In the genomic region with DNA sequence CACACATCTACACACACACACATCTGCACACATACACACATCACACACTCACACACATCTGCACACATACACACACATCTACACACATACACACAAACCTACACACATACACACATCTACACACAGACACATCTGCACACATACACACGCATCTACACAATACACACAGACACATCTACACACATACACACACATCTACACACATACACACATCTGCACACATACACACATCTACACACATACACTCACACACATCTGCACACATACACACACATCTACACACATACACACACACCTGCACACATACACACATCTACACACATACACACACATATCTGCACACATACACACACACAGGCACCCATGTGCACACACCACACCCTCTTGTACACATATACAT, we compare ENCODE assay signal across 18 cellular contexts. TPM values are rescaled to one million over a fixed set of nuclear protein-coding genes. Genes with fewer than 3 reads are reported as not detected.
DNase-seq lines count a peak whose midpoint lies in the region; ATAC-seq, FAIRE-seq and TF ChIP-seq lines count a peak whose summit lies in the region.
"Had no signal": no experiment of that assay in that cellular context is flagged by ENCODE, and none has a peak within 500 bp of the region (broad histone marks: within the 10 kb centered on the region; RNA-seq: fewer than 3 reads in every experiment).

No MANE protein-coding gene starts in this region.

- H3K9ac ChIP-seq in K562 (ENCODE audit: insufficient read depth in 1 of 2, low read depth in 2 of 2, low read length in 2 of 2) (no peak overlapping the region), keratinocyte (ENCODE audit: control insufficient read depth, extremely low read depth, insufficient read depth, low read length) (no peak overlapping the region)

- H3K4me3 ChIP-seq in K562 = no peak overlapping the region
- H3K4me3 ChIP-seq in keratinocyte (ENCODE audit: control insufficient read depth in 2 of 3, extremely low read depth in 1 of 3, insufficient read depth in 2 of 3, low read depth in 1 of 3, low read length in 3 of 3) = no peak overlapping the region
- H3K4me3 ChIP-seq in lower lobe of right lung = no peak overlapping the region
- H3K4me3 ChIP-seq: A549 had no signal

- no peaks in the 10 kb centered on the region for H3K9me1 ChIP-seq in K562 (ENCODE audit: control insufficient read depth, insufficient read depth, low read length)
- no peaks in the 10 kb centered on the region for H3K9me1 ChIP-seq in keratinocyte (ENCODE audit: control insufficient read depth, extremely low read depth, insufficient read depth, low read length)

- no peak overlapping the region for H3K27ac ChIP-seq in K562 (ENCODE audit: extremely low read depth, low read depth, low read length)
- H3K27ac ChIP-seq in keratinocyte (ENCODE audit: control insufficient read depth, insufficient read depth, low read length) = no peak overlapping the region
- no peak overlapping the region for H3K27ac ChIP-seq in lower lobe of right lung
- H3K27ac ChIP-seq: A549, C4-2B had no signal

- FAIRE-seq in GM19239 (lab: Jason Lieb, UNC) = peak; percentile 70
- peak; percentile 76 for FAIRE-seq in K562 (lab: Jason Lieb, UNC)
- peak; percentile 51 for FAIRE-seq in keratinocyte (lab: Jason Lieb, UNC)
- FAIRE-seq: A549, G401.6 had no signal

- H2AFZ ChIP-seq in K562 (ENCODE audit: low read depth, low read length) (no peak overlapping the region), keratinocyte (ENCODE audit: control insufficient read depth, low read length) (no peak overlapping the region)

- no peaks in the 10 kb centered on the region; a peak in 1 of 5 replicates for H3K4me1 ChIP-seq in K562 (replicated peaks in 1 of 2; ENCODE audit: control insufficient read depth in 2 of 2, insufficient read depth in 2 of 2, low read length in 2 of 2)
- H3K4me1 ChIP-seq in keratinocyte (ENCODE audit: control insufficient read depth, extremely low read depth, insufficient read depth, low read length) = no peaks in the 10 kb centered on the region
- no peaks in the 10 kb centered on the region for H3K4me1 ChIP-seq in lower lobe of right lung
- H3K4me1 ChIP-seq: A549, BE2C had no signal

- ATAC-seq in K562 (no peak), lower lobe of right lung (no peak), GM19463 (IDR thresholded peaks at IDR 0.05; ENCODE audit: unreplicated experiment) (no peak)
- ATAC-seq: HCT116 had no signal

- CTCF ChIA-PET in K562 (lab: Yijun Ruan, JAX; ENCODE audit: low intra/inter-chr PET ratio) = no interaction called here

- H3K9me3 ChIP-seq in K562 (replicated peaks; ENCODE audit: control insufficient read depth, insufficient read depth, low read depth, low read length) = no peaks in the 10 kb centered on the region; the same call in 1 of the 2 replicates
- H3K9me3 ChIP-seq in keratinocyte (ENCODE audit: control insufficient read depth, low read depth, low read length) = peaks cover 3% of the 10 kb centered on the region
- no peaks in the 10 kb centered on the region for H3K9me3 ChIP-seq in lower lobe of right lung
- H3K9me3 ChIP-seq: A549, BE2C had no signal

- no peak for DNase-seq in GM19239 (ENCODE audit: insufficient read length, low spot score)
- DNase-seq in K562 (ENCODE audit: extremely low read depth in 1 of 4, low spot score in 3 of 4) = no peak
- DNase-seq in keratinocyte (ENCODE audit: low read depth, low spot score) = no peak
- DNase-seq in NCI-H526 (lab: John Stamatoyannopoulos, UW) = no peak
- no peak for DNase-seq in stimulated activated CD4-positive, alpha-beta T cell treated with anti-CD3 and anti-CD28 coated beads, Interleukin-12 subunit alpha, Interleukin-12 subunit beta, amount 100 ng/mL, for 4 hours
- no peak for DNase-seq in lower lobe of right lung
- DNase-seq: BE2C; CD4-positive, alpha-beta memory T cell; DMS153; DMS79 treated with DMSO at 0.1 percent for 48 hours; EL; GOT3 had no signal

- no peak for TF ChIP-seq EP300 in K562 (IDR thresholded peaks at IDR 0.05; ENCODE audit: low read length)

- H3K4me2 ChIP-seq in K562 (ENCODE audit: insufficient read depth, low read length) = no peak overlapping the region
- H3K4me2 ChIP-seq in keratinocyte (ENCODE audit: control insufficient read depth, extremely low read depth, insufficient read depth, low read depth, low read length) = no peak overlapping the region
- H3K4me2 ChIP-seq: A549 had no signal

- TF ChIP-seq RAD21 in K562 (CRISPR knock-in tag; conservative IDR thresholded peaks at IDR 0.05 in 1 of 2, IDR thresholded peaks at IDR 0.05 in 1 of 2) = no peak

- H4K20me1 ChIP-seq in K562 (replicated peaks; ENCODE audit: control insufficient read depth, insufficient read depth, low read length) = no peaks in the 10 kb centered on the region
- no peaks in the 10 kb centered on the region for H4K20me1 ChIP-seq in keratinocyte (ENCODE audit: control insufficient read depth, extremely low read depth, insufficient read depth, low read length)

- H3K79me2 ChIP-seq in K562 (ENCODE audit: control insufficient read depth, insufficient read depth, low read length) (no peaks in the 10 kb centered on the region), keratinocyte (ENCODE audit: control insufficient read depth, insufficient read depth, low read length) (no peaks in the 10 kb centered on the region)

- intact Hi-C loops in K562 (cut with micrococcal nuclease) = no loop called here
- intact Hi-C loops in lower lobe of right lung (cut with DNase I) = no loop called here

- dilution Hi-C loops in keratinocyte (cut with MboI; ENCODE audit: extremely low pct_ligation_motif_present, low sequenced_read_pairs) = no loop called here

- POLR2A ChIA-PET in K562 (lab: Yijun Ruan, JAX) = no interaction called here

- in situ Hi-C loops in K562 (cut with MboI) = loop anchor here (10.0 kb wide), 1 partner anchor 441 kb away; no protein-coding TSS in a partner anchor

- BruUV-seq in K562 (replicated peaks; lab: Mats Ljungman, UMichigan) = no TSS peak

- TF ChIP-seq POLR2A in K562 (conservative IDR thresholded peaks at IDR 0.05) = no peak

- TF ChIP-seq CTCF in K562 (IDR thresholded peaks at IDR 0.05 in 2 of 3, conservative IDR thresholded peaks at IDR 0.05 in 1 of 3; ENCODE audit: insufficient read depth in 2 of 3, low read depth in 1 of 3, low read length in 3 of 3) = no peak
- TF ChIP-seq CTCF in keratinocyte (optimal IDR thresholded peaks at IDR 0.05 in 1 of 3, IDR thresholded peaks at IDR 0.05 in 1 of 3, conservative IDR thresholded peaks at IDR 0.05 in 1 of 3; ENCODE audit: extremely low read depth in 1 of 3, insufficient read depth in 2 of 3, low read length in 3 of 3) = no peak
- TF ChIP-seq CTCF in lower lobe of right lung (IDR thresholded peaks at IDR 0.05) = no peak

- 0% methylated on average over 1 of the region's 1 CpG for WGBS in K562 (ENCODE audit: insufficient coverage, low coverage, missing lambda C conversion rate)

- peaks cover 4 to 36% of the 10 kb centered on the region in 2 experiments; a peak in 4 of 5 replicates for H3K27me3 ChIP-seq in K562 (ENCODE audit: control insufficient read depth in 2 of 2, insufficient read depth in 2 of 2, low read length in 2 of 2)
- peaks cover 4% of the 10 kb centered on the region for H3K27me3 ChIP-seq in keratinocyte (ENCODE audit: control insufficient read depth, extremely low read depth, insufficient read depth, low read length)
- H3K27me3 ChIP-seq in lower lobe of right lung (ENCODE audit: low read depth) = peaks cover 9% of the 10 kb centered on the region

- H3K36me3 ChIP-seq in K562 (ENCODE audit: control insufficient read depth, insufficient read depth, low read length) = no peaks in the 10 kb centered on the region
- H3K36me3 ChIP-seq in keratinocyte (ENCODE audit: control insufficient read depth in 2 of 2, extremely low read depth in 1 of 2, insufficient read depth in 2 of 2, low read length in 2 of 2) = no peaks in the 10 kb centered on the region
- no peaks in the 10 kb centered on the region for H3K36me3 ChIP-seq in lower lobe of right lung
- H3K36me3 ChIP-seq: BE2C had no signal

RNA-seq across cellular contexts. Expression of a gene that starts 0.4 kb away (rescaled TPM):
- not detected in 2 replicates for total RNA-seq in K562 (2011; cell fraction: chromatin; rRNA removed; ENCODE audit: low replicate concordance)
- not detected in 2 replicates for total RNA-seq in K562 (2011; cell fraction: nucleolus; rRNA removed)
- total RNA-seq in K562 (2011; cell fraction: nucleoplasm; rRNA removed) = not detected in 2 replicates
- total RNA-seq in K562 (2014; rRNA removed) (not detected in 2 replicates), K562 (2014; rRNA removed; fragmentation: Illumina TruSeq; extraction: Trizol) (not detected in 2 replicates), K562 (2015; rRNA removed; fragmentation: Illumina TruSeq; extraction: Trizol) (not detected in 2 replicates), K562 (2021) (not detected in 2 replicates), lower lobe of right lung (not detected)
- polyA plus RNA-seq in K562 (2011; rRNA removed) (not detected in 2 replicates), K562 (2014; fragmentation: Illumina TruSeq; extraction: Trizol) (not detected in 2 replicates), K562 (2014; fragmentation: Nextera tagmentation; extraction: Ambion mirVana) (not detected), K562 (2014; rRNA removed) (not detected in 2 replicates), keratinocyte (not detected in 3 replicates)
- polyA plus RNA-seq in K562 (2011; cell fraction: cytosol; rRNA removed) = not detected in 2 replicates
- polyA plus RNA-seq in K562 (2011; cell fraction: nucleus; rRNA removed) = not detected in 2 replicates
- not detected in 2 replicates for polyA plus RNA-seq in K562 (2012)
- polyA minus RNA-seq in K562 (2011; rRNA and poly(A)+ RNA removed) = not detected in 2 replicates
- polyA minus RNA-seq in K562 (2011; cell fraction: cytosol; rRNA and poly(A)+ RNA removed) = not detected in 2 replicates
- not detected in 2 replicates for polyA minus RNA-seq in K562 (2011; cell fraction: nucleus; rRNA and poly(A)+ RNA removed)
- polyA plus RNA-seq in keratinocyte (2011; ENCODE audit: low read depth) = not detected
- not detected in 2 replicates for polyA plus RNA-seq in keratinocyte (2011; cell fraction: cytosol; rRNA removed)
- not detected in 2 replicates for polyA plus RNA-seq in keratinocyte (2011; cell fraction: nucleus; rRNA removed)
- not detected in 2 replicates for polyA plus RNA-seq in keratinocyte (2012; ENCODE audit: low replicate concordance)
- polyA minus RNA-seq in keratinocyte = not detected in 3 replicates
- not detected for polyA minus RNA-seq in keratinocyte (2011; cell fraction: cytosol; rRNA and poly(A)+ RNA removed)
- not detected in 2 replicates for polyA minus RNA-seq in keratinocyte (2011; cell fraction: nucleus; rRNA and poly(A)+ RNA removed)
- total RNA-seq: CD4-positive, alpha-beta memory T cell had no signal
- polyA plus RNA-seq: A549; AG04450; CD4-positive, alpha-beta memory T cell had no signal

RNA-seq across cellular contexts. Expression of a gene that starts 24.6 kb away (rescaled TPM):
- 0.09 TPM in 1 of 2 replicates, not detected in the other for total RNA-seq in K562 (2011; cell fraction: chromatin; rRNA removed; ENCODE audit: low replicate concordance)
- not detected in 2 replicates for total RNA-seq in K562 (2011; cell fraction: nucleolus; rRNA removed)
- total RNA-seq in K562 (2011; cell fraction: nucleoplasm; rRNA removed) = not detected in 2 replicates
- total RNA-seq in K562 (2014; rRNA removed) (not detected in 2 replicates), K562 (2014; rRNA removed; fragmentation: Illumina TruSeq; extraction: Trizol) (not detected in 2 replicates), K562 (2015; rRNA removed; fragmentation: Illumina TruSeq; extraction: Trizol) (not detected in 2 replicates), K562 (2021) (0.13 and 0.16 TPM in 2 replicates), lower lobe of right lung (60.1 TPM)
- polyA plus RNA-seq in K562 (2011; rRNA removed) (not detected in 2 replicates), K562 (2014; fragmentation: Illumina TruSeq; extraction: Trizol) (not detected in 2 replicates), K562 (2014; fragmentation: Nextera tagmentation; extraction: Ambion mirVana) (not detected), K562 (2014; rRNA removed) (not detected in 2 replicates), keratinocyte (1.4 to 3.7 TPM (median 2.4 TPM) in 3 replicates)
- polyA plus RNA-seq in K562 (2011; cell fraction: cytosol; rRNA removed) = not detected in 2 replicates
- polyA plus RNA-seq in K562 (2011; cell fraction: nucleus; rRNA removed) = not detected in 2 replicates
- not detected in 2 replicates for polyA plus RNA-seq in K562 (2012)
- polyA minus RNA-seq in K562 (2011; rRNA and poly(A)+ RNA removed) = not detected in 2 replicates
- not detected in 2 replicates for polyA minus RNA-seq in K562 (2011; cell fraction: cytosol; rRNA and poly(A)+ RNA removed)
- polyA minus RNA-seq in K562 (2011; cell fraction: nucleus; rRNA and poly(A)+ RNA removed) = not detected in 2 replicates
- polyA plus RNA-seq in keratinocyte (2011; ENCODE audit: low read depth) = 0.45 TPM
- 1.2 and 2.1 TPM in 2 replicates for polyA plus RNA-seq in keratinocyte (2011; cell fraction: cytosol; rRNA removed)
- polyA plus RNA-seq in keratinocyte (2011; cell fraction: nucleus; rRNA removed) = 1.9 and 2.1 TPM in 2 replicates
- polyA plus RNA-seq in keratinocyte (2012; ENCODE audit: low replicate concordance) = 1.2 and 2.3 TPM in 2 replicates
- polyA minus RNA-seq in keratinocyte = 0.92 to 3.0 TPM (median 1.3 TPM) in 3 replicates
- 4.0 TPM for polyA minus RNA-seq in keratinocyte (2011; cell fraction: cytosol; rRNA and poly(A)+ RNA removed)
- polyA minus RNA-seq in keratinocyte (2011; cell fraction: nucleus; rRNA and poly(A)+ RNA removed) = 0.23 and 2.1 TPM in 2 replicates
- total RNA-seq: CD4-positive, alpha-beta memory T cell had no signal
- polyA plus RNA-seq: CD4-positive, alpha-beta memory T cell had no signal

Comparison
In these comparisons a context has a peak if more than half of its experiments do, and no peak if none do; other contexts are left out.
1. RNA of a gene that starts 24.6 kb away (total RNA-seq): 60.1 TPM in lower lobe of right lung (single experiment); 0.09 to 0.16 TPM in K562; every median in the first group is over 10 times any median in the second.